10 cellular contexts compared by ENCODE assay signal in the genomic region with DNA sequence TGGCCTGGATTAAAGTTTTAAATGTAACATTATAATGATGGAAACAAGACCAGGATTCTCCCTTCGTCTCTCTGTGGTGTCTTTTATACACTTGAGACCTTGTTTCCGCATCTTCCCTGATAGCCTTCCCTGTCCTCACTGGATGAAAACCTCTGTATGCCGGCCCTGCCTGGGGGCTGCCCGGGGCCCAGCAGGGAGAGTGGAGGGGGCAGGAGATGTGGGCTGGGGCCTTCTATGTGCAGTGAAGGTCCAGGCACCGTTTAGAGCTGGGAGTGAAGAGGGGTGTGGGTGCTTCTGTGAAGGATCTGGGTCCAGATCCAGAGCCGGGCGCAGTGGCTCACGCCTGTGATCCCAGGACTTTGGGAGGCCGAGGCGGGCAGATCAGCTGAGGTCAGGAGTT. TPM values are rescaled to one million over a fixed set of nuclear protein-coding genes. Genes with fewer than 3 reads are reported as not detected.
"Had no signal": no experiment of that assay in that cellular context is flagged by ENCODE, and none has a peak within 500 bp of the region (broad histone marks: within the 10 kb centered on the region; RNA-seq: fewer than 3 reads in every experiment).

No MANE protein-coding gene starts in this region.

- H3K27ac ChIP-seq: GM23248, HL-60 had no signal

- H3K4me3 ChIP-seq: GM23248, HAP-1 had no signal

- H3K9me3 ChIP-seq: HAP-1 had no signal

- H3K36me3 ChIP-seq: HAP-1 had no signal

- DNase-seq: GM23248, GOT3, H7, HFFc6 had no signal

- H3K4me1 ChIP-seq: HAP-1 had no signal

- ATAC-seq: HCT116 had no signal

RNA-seq across cellular contexts. Expression of a gene that starts 50.7 kb away (rescaled TPM):
- total RNA-seq: GM23248, H4, H7, HepG2, HFFc6, HT1080 had no signal
